6 cellular contexts compared by ENCODE assay signal in the genomic region with DNA sequence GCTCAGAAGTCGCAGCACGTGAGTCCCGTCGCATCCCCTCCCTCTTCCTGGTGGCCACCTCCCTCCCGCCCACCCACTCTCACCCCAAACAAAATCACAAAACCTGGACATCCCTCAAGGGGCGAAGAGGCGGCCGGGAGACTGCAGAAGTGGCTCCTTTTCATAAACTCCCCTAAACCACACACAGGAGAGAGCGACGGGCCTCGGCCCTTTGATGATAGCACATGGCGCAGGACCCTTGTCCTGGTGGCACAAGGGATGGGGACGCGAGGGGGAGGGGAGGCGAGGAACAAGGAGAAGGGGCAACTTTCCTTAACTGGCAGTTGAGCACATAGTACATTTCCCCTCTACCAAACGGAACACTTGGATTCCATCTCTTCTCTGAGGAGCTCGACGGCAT. TPM values are rescaled to one million over a fixed set of nuclear protein-coding genes. Genes with fewer than 3 reads are reported as not detected.
"Had no signal": no experiment of that assay in that cellular context is flagged by ENCODE, and none has a peak within 500 bp of the region (broad histone marks: within the 10 kb centered on the region; RNA-seq: fewer than 3 reads in every experiment).

No MANE protein-coding gene starts in this region.

- H3K4me1 ChIP-seq: HAP-1 had no signal

- H3K4me3 ChIP-seq: GM23338, HAP-1 had no signal

- H3K9me3 ChIP-seq: HAP-1 had no signal

- H3K27ac Mint-ChIP-seq: GM23338, HFFc6, IgD-negative memory B cell had no signal

- H3K36me3 ChIP-seq: HAP-1 had no signal

- H3K9me3 Mint-ChIP-seq: GM23338, HFFc6, IgD-negative memory B cell had no signal

- DNase-seq: HFFc6 had no signal

- H2AFZ ChIP-seq: GM23338 had no signal

- H3K4me3 Mint-ChIP-seq: GM23338, HFFc6, IgD-negative memory B cell had no signal

- H3K27ac ChIP-seq: HL-60 had no signal

- H3K4me2 ChIP-seq: GM23338 had no signal

- H3K4me1 Mint-ChIP-seq: IgD-negative memory B cell had no signal

RNA-seq across cellular contexts. Expression of a gene that starts 44.0 kb away (rescaled TPM):
- total RNA-seq: HepG2, HFFc6 had no signal
